8 cellular contexts compared by ENCODE assay signal in genomic region chr13:39602614-39603366, GRCh38. TPM values are rescaled to one million over a fixed set of nuclear protein-coding genes. Genes with fewer than 3 reads are reported as not detected.
A peak's percentile ranks its signal among the peaks of the same experiment; 100 is the strongest.
DNase-seq lines count a peak whose midpoint lies in the region; ATAC-seq and TF ChIP-seq lines count a peak whose summit lies in the region.

Gene LHFPL6, minus strand, starts transcription at chr13:39603193.

- no peaks in the 10 kb centered on the region for H3F3A ChIP-seq in PC-3 (ENCODE audit: low read length, unreplicated experiment)

- no peak for TF ChIP-seq POLR2A in stomach (IDR thresholded peaks at IDR 0.05)

- peak within 1 kb of the TSS; percentile 97 for H3K4me2 ChIP-seq in PC-3 (ENCODE audit: low read length)

- DNase-seq in CD4-positive, alpha-beta T cell, result peak in 8 of 10 experiments; percentile 9 to 54 (median 23)
- DNase-seq in PC-3 (peak; percentile 63), fibroblast of pulmonary artery (ENCODE audit: low read depth) (peak; percentile 81), stomach (peak; percentile 73)
- DNase-seq in activated T-helper 2 cell treated with anti-CD3 and anti-CD28 coated beads, Interferon-gamma antibody, Interleukin-2, Interleukin-4, amounts not matched to agents 10 μg/mL and 5 μg/mL and 100 μg/mL, durations not matched to agents 14 hours and 24 hours and 36 hours (ENCODE audit: low spot score), result peak; percentile 47
- peak in 8 of 10 donors; percentile 2 to 63 (median 21) for DNase-seq in naive thymus-derived CD8-positive, alpha-beta T cell

- H3K27me3 Mint-ChIP-seq in CD4-positive, alpha-beta T cell, result peaks cover 75% of the 10 kb centered on the region
- H3K27me3 Mint-ChIP-seq in activated T-helper 2 cell treated with anti-CD3 and anti-CD28 coated beads, Interferon-gamma antibody, Interleukin-2, Interleukin-4, amounts not matched to agents 10 μg/mL and 5 μg/mL and 100 μg/mL, durations not matched to agents 14 hours and 24 hours and 36 hours (ENCODE audit: low read depth), result peaks cover 55% of the 10 kb centered on the region
- peaks cover 34 to 52% (median 36%) of the 10 kb centered on the region in 5 donors for H3K27me3 Mint-ChIP-seq in naive thymus-derived CD8-positive, alpha-beta T cell

- TF ChIP-seq EP300 in stomach (IDR thresholded peaks at IDR 0.05), result no peak

- H3K36me3 ChIP-seq in PC-3 (ENCODE audit: low read depth, low read length), result no peaks in the 10 kb centered on the region
- H3K36me3 ChIP-seq in stomach, result no peaks in the 10 kb centered on the region

- no peak within 1 kb of the TSS for H3K27ac Mint-ChIP-seq in CD4-positive, alpha-beta T cell
- H3K27ac Mint-ChIP-seq in activated T-helper 2 cell treated with anti-CD3 and anti-CD28 coated beads, Interferon-gamma antibody, Interleukin-2, Interleukin-4, amounts not matched to agents 10 μg/mL and 5 μg/mL and 100 μg/mL, durations not matched to agents 14 hours and 24 hours and 36 hours, result peak within 1 kb of the TSS; percentile 36
- H3K27ac Mint-ChIP-seq in naive thymus-derived CD8-positive, alpha-beta T cell, result peak within 1 kb of the TSS in 1 of 10 donors; percentile 42

- H4K20me1 ChIP-seq in PC-3 (ENCODE audit: low read length), result no peaks in the 10 kb centered on the region

- no peaks in the 10 kb centered on the region for H3K9me3 ChIP-seq in CD4-positive, alpha-beta T cell (ENCODE audit: control insufficient read depth, low read length)
- H3K9me3 ChIP-seq in PC-3 (ENCODE audit: low read length) (no peaks in the 10 kb centered on the region), stomach (no peaks in the 10 kb centered on the region)

- H3K79me2 ChIP-seq in PC-3 (ENCODE audit: low read length), result peaks cover 17% of the 10 kb centered on the region

- intact Hi-C loops in CD4-positive, alpha-beta T cell (cut with DNase I, micrococcal nuclease), result no loop called here
- intact Hi-C loops in PC-3 (cut with micrococcal nuclease), result loop anchor here (1.0 to 5.0 kb wide), 5 partner anchors 37 to 187 kb away; no protein-coding TSS in a partner anchor
- intact Hi-C loops in activated T-helper 2 cell treated with anti-CD3 and anti-CD28 coated beads, Interferon-gamma antibody, Interleukin-2, Interleukin-4, amounts not matched to agents 10 μg/mL and 5 μg/mL and 100 μg/mL, durations not matched to agents 14 hours and 24 hours and 36 hours (cut with micrococcal nuclease), result loop anchor here (5.0 kb wide), 1 partner anchor 565 kb away; the partner anchor contains the start of genes NHLRC3 and PROSER1
- intact Hi-C loops in stomach (cut with DNase I; ENCODE audit: low total_unique reads), result no loop called here

- no peak within 1 kb of the TSS for H3K27ac ChIP-seq in CD4-positive, alpha-beta T cell (ENCODE audit: low read depth, low read length)
- peak within 1 kb of the TSS; percentile 23; the same call in 1 of the 2 replicates for H3K27ac ChIP-seq in PC-3 (ENCODE audit: low read length)
- H3K27ac ChIP-seq in stomach, result peak within 1 kb of the TSS; percentile 76 to 88 (median 86)

- POLR2A ChIA-PET in CD4-positive, alpha-beta T cell (lab: Charles Lee), result no interaction called here
- POLR2A ChIA-PET in PC-3 (lab: Charles Lee; ENCODE audit: unreplicated experiment), result interaction anchor here (0.6 to 0.7 kb wide), 2 partner anchors 75 to 189 kb away, joined by 3 to 11 read pairs; no protein-coding TSS in a partner anchor
- POLR2A ChIA-PET in naive thymus-derived CD8-positive, alpha-beta T cell (lab: Charles Lee), result no interaction called here

- H3K4me1 ChIP-seq in PC-3 (ENCODE audit: insufficient read depth, low read length) (peaks cover 3% of the 10 kb centered on the region; the same call in 1 of the 2 replicates), stomach (peaks cover 7 to 33% (median 14%) of the 10 kb centered on the region in 4 donors)

- peaks cover 14% of the 10 kb centered on the region for H3K4me1 Mint-ChIP-seq in CD4-positive, alpha-beta T cell (ENCODE audit: low read depth)
- H3K4me1 Mint-ChIP-seq in activated T-helper 2 cell treated with anti-CD3 and anti-CD28 coated beads, Interferon-gamma antibody, Interleukin-2, Interleukin-4, amounts not matched to agents 10 μg/mL and 5 μg/mL and 100 μg/mL, durations not matched to agents 14 hours and 24 hours and 36 hours (ENCODE audit: low read depth), result peaks cover 13% of the 10 kb centered on the region
- H3K4me1 Mint-ChIP-seq in naive thymus-derived CD8-positive, alpha-beta T cell, result peaks cover 2 to 17% (median 12%) of the 10 kb centered on the region in 4 donors

- H3K9ac ChIP-seq in PC-3 (ENCODE audit: low read length), result peak within 1 kb of the TSS; percentile 67

- H3K9me3 Mint-ChIP-seq in CD4-positive, alpha-beta T cell, result no peaks in the 10 kb centered on the region
- no peaks in the 10 kb centered on the region for H3K9me3 Mint-ChIP-seq in activated T-helper 2 cell treated with anti-CD3 and anti-CD28 coated beads, Interferon-gamma antibody, Interleukin-2, Interleukin-4, amounts not matched to agents 10 μg/mL and 5 μg/mL and 100 μg/mL, durations not matched to agents 14 hours and 24 hours and 36 hours
- no peaks in the 10 kb centered on the region for H3K9me3 Mint-ChIP-seq in naive thymus-derived CD8-positive, alpha-beta T cell

- TF ChIP-seq CTCF in CD4-positive, alpha-beta T cell (IDR thresholded peaks at IDR 0.05), result no peak
- TF ChIP-seq CTCF in PC-3 (conservative IDR thresholded peaks at IDR 0.05; ENCODE audit: low read depth, low read length) (peak; percentile 49), fibroblast of pulmonary artery (IDR thresholded peaks at IDR 0.05; ENCODE audit: low read length, missing control alignments) (peak; percentile 34), stomach (IDR thresholded peaks at IDR 0.05) (no peak)

- H3K27me3 ChIP-seq in CD4-positive, alpha-beta T cell (ENCODE audit: control insufficient read depth, insufficient read depth, low read length), result peaks cover 42% of the 10 kb centered on the region
- H3K27me3 ChIP-seq in PC-3 (ENCODE audit: low read length), result no peaks in the 10 kb centered on the region
- H3K27me3 ChIP-seq in stomach, result peaks cover 0 to 31% (median 5%) of the 10 kb centered on the region in 3 donors

- 0 to 1% (median 0%) methylated on average over 48 to 73 of the region's 73 CpGs for WGBS in stomach, 5 donors

- peak within 1 kb of the TSS; percentile 79 for H3K4me3 Mint-ChIP-seq in CD4-positive, alpha-beta T cell
- H3K4me3 Mint-ChIP-seq in activated T-helper 2 cell treated with anti-CD3 and anti-CD28 coated beads, Interferon-gamma antibody, Interleukin-2, Interleukin-4, amounts not matched to agents 10 μg/mL and 5 μg/mL and 100 μg/mL, durations not matched to agents 14 hours and 24 hours and 36 hours (ENCODE audit: low read depth), result peak within 1 kb of the TSS; percentile 78
- H3K4me3 Mint-ChIP-seq in naive thymus-derived CD8-positive, alpha-beta T cell, result peak within 1 kb of the TSS; percentile 54 to 80 (median 73)

- H2AFZ ChIP-seq in PC-3 (ENCODE audit: low read length), result peak within 1 kb of the TSS; percentile 97

- no peaks in the 10 kb centered on the region for H3K9me2 ChIP-seq in PC-3 (replicated peaks; ENCODE audit: low read length)

- CTCF ChIA-PET in CD4-positive, alpha-beta T cell (lab: Charles Lee), result no interaction called here
- CTCF ChIA-PET in PC-3 (lab: Charles Lee), result interaction anchor here (0.5 to 0.9 kb wide), 4 partner anchors 13 to 579 kb away, joined by 3 to 4 read pairs (median 3); no protein-coding TSS in a partner anchor

- no peaks in the 10 kb centered on the region for H3K36me3 Mint-ChIP-seq in CD4-positive, alpha-beta T cell (ENCODE audit: low read depth)
- H3K36me3 Mint-ChIP-seq in activated T-helper 2 cell treated with anti-CD3 and anti-CD28 coated beads, Interferon-gamma antibody, Interleukin-2, Interleukin-4, amounts not matched to agents 10 μg/mL and 5 μg/mL and 100 μg/mL, durations not matched to agents 14 hours and 24 hours and 36 hours (ENCODE audit: low read depth), result peaks cover 5% of the 10 kb centered on the region
- H3K36me3 Mint-ChIP-seq in naive thymus-derived CD8-positive, alpha-beta T cell, result no peaks in the 10 kb centered on the region

- peak; percentile 84 for ATAC-seq in CD4-positive, alpha-beta T cell (ENCODE audit: poor library complexity)
- ATAC-seq in GM19463 (IDR thresholded peaks at IDR 0.05; ENCODE audit: unreplicated experiment), result peak; percentile 92
- ATAC-seq in HG03571 (IDR thresholded peaks at IDR 0.05; ENCODE audit: unreplicated experiment), result peak; percentile 90
- ATAC-seq in PC-3, result peak; percentile 93
- ATAC-seq in naive thymus-derived CD8-positive, alpha-beta T cell, result peak; percentile 87 to 95

- H3K4me3 ChIP-seq in PC-3 (ENCODE audit: low read length) (peak within 1 kb of the TSS; percentile 94), fibroblast of pulmonary artery (replicated peaks; ENCODE audit: low read depth, low read length) (peak within 1 kb of the TSS; percentile 90), stomach (peak within 1 kb of the TSS; percentile 68 to 82 (median 78))

- no TSS peak for BruUV-seq in PC-3 (replicated peaks; lab: Mats Ljungman, UMichigan)

RNA-seq across cellular contexts. Expression of gene LHFPL6, which starts in this region (rescaled TPM):
- not detected for total RNA-seq in CD4-positive, alpha-beta T cell
- total RNA-seq in PC-3 (2014; rRNA removed), result 7.8 TPM in 2 replicates
- 4.8 and 5.8 TPM in 2 replicates for total RNA-seq in activated T-helper 2 cell treated with anti-CD3 and anti-CD28 coated beads, Interferon-gamma antibody, Interleukin-2, Interleukin-4, amounts not matched to agents 10 μg/mL and 5 μg/mL and 100 μg/mL, durations not matched to agents 14 hours and 24 hours and 36 hours
- not detected for total RNA-seq in naive thymus-derived CD8-positive, alpha-beta T cell
- polyA plus RNA-seq in naive thymus-derived CD8-positive, alpha-beta T cell, result not detected
- total RNA-seq in stomach, result 10 to 100 TPM in 3 of 5 donors, 1 to 10 TPM in 2; 4.7 to 53.6 (median 11.4) TPM
- 10 to 100 TPM; 10.1 to 11.9 (median 10.4) TPM for polyA plus RNA-seq in stomach

Comparison
In these comparisons a context has a peak if more than half of its experiments do, and no peak if none do; other contexts are left out.
1. RNA of gene LHFPL6 (polyA plus RNA-seq): 10.1 to 11.9 TPM in stomach; not detected in naive thymus-derived CD8-positive, alpha-beta T cell; every median in the first group is over 10 times any median in the second.
2. Peak in DNase-seq and ATAC-seq in CD4-positive, alpha-beta T cell; RNA of the gene not detected or under 1 TPM.
3. Peak in DNase-seq and ATAC-seq in naive thymus-derived CD8-positive, alpha-beta T cell; RNA of the gene not detected or under 1 TPM.
4. DNase-seq: peak in every context shown above with its lines; median percentile 81 in fibroblast of pulmonary artery; 73 in stomach; 63 in PC-3; 47 in activated T-helper 2 cell treated with anti-CD3 and anti-CD28 coated beads, Interferon-gamma antibody, Interleukin-2, Interleukin-4, amounts not matched to agents 10 μg/mL and 5 μg/mL and 100 μg/mL, durations not matched to agents 14 hours and 24 hours and 36 hours; 23 in CD4-positive, alpha-beta T cell; 21 in naive thymus-derived CD8-positive, alpha-beta T cell.
5. CTCF ChIP-seq: peak in PC-3 (single experiment) and fibroblast of pulmonary artery (single experiment); none in CD4-positive, alpha-beta T cell (single experiment) and stomach (0 of 7).
6. intact Hi-C loops: an anchor here in PC-3 (1.0 to 5.0 kb wide) and activated T-helper 2 cell treated with anti-CD3 and anti-CD28 coated beads, Interferon-gamma antibody, Interleukin-2, Interleukin-4, amounts not matched to agents 10 μg/mL and 5 μg/mL and 100 μg/mL, durations not matched to agents 14 hours and 24 hours and 36 hours (5.0 kb wide); none called in CD4-positive, alpha-beta T cell and stomach.
7. Peak in every context shown above with its lines, with median percentiles within 50 percentile points of each other: ATAC-seq, H3K4me3 Mint-ChIP-seq and H3K4me3 ChIP-seq.